Comparison of ENCODE assay signal across 23 cellular contexts in the genomic region with DNA sequence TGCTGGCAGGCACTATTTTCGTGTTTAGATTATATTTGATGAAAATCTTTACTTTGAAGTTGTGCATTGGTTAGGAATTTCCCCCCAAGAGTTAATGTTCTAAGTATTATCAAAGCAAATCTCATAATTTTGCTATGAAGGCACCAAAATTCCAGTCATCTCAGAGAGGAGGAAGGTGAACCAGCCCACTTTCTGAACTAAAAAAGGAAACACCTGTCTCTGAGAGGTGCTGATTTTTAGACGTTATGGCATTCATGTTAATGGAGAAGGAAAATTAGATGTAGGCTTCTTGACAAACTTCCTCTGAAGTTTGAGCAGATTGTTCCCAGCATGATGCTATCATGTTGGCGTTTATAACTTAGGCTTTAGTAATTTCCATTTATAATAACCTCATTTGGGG.
"Had no signal": no experiment of that assay in that cellular context is flagged by ENCODE, and none has a peak within 500 bp of the region (broad histone marks: within the 10 kb centered on the region; RNA-seq: fewer than 3 reads in every experiment).

No MANE protein-coding gene starts in this region.

- H3K27me3 ChIP-seq: colonic mucosa, dorsolateral prefrontal cortex, esophagus muscularis mucosa, foreskin keratinocyte, gastroesophageal sphincter, heart left ventricle, hepatocyte, left lung had no signal

- H3K27ac Mint-ChIP-seq: dendritic cell treated with granulocyte-macrophage colony-stimulating factor and Interleukin-4, amounts not matched to agents 40 ng/mL and 50 ng/mL, for 4 days; immature natural killer cell; mesothelial cell of epicardium; naive B cell had no signal

- H3K4me1 Mint-ChIP-seq: immature natural killer cell, naive B cell had no signal

- H3K36me3 Mint-ChIP-seq: immature natural killer cell, mesothelial cell of epicardium, naive B cell had no signal

- H3K36me3 ChIP-seq: colonic mucosa, esophagus muscularis mucosa, gastroesophageal sphincter, heart left ventricle, left lung, lower lobe of right lung had no signal

- DNase-seq: colonic mucosa; cortex of kidney; dorsolateral prefrontal cortex; effector CD4-positive, alpha-beta T cell; effector memory CD4-positive, alpha-beta T cell; foreskin keratinocyte; heart left ventricle; hypothalamus; immature natural killer cell; islet precursor cell; kidney; left cardiac atrium; left lung; left ventricle myocardium superior; lower lobe of right lung; mesenchymal stem cell; mucosa of descending colon; naive B cell had no signal

- H3K4me3 Mint-ChIP-seq: dendritic cell treated with granulocyte-macrophage colony-stimulating factor and Interleukin-4, amounts not matched to agents 40 ng/mL and 50 ng/mL, for 4 days; immature natural killer cell; mesothelial cell of epicardium; naive B cell had no signal

- H3K27ac ChIP-seq: colonic mucosa, dorsolateral prefrontal cortex, esophagus muscularis mucosa, foreskin keratinocyte, gastroesophageal sphincter, heart left ventricle, hepatocyte, left lung, lower lobe of right lung had no signal

- H2AFZ ChIP-seq: hepatocyte had no signal

- ATAC-seq: foreskin keratinocyte, gastroesophageal sphincter, heart left ventricle, left cardiac atrium, left lung, left ventricle myocardium superior, lower lobe of right lung, mucosa of descending colon had no signal

- H3K4me1 ChIP-seq: colonic mucosa, esophagus muscularis mucosa, foreskin keratinocyte, gastroesophageal sphincter, heart left ventricle, left lung, lower lobe of right lung had no signal

- H3K27me3 Mint-ChIP-seq: dendritic cell treated with granulocyte-macrophage colony-stimulating factor and Interleukin-4, amounts not matched to agents 40 ng/mL and 50 ng/mL, for 4 days; naive B cell had no signal

- H3K79me2 ChIP-seq: hepatocyte had no signal

- H3K4me2 ChIP-seq: hepatocyte had no signal

- H3K9me3 Mint-ChIP-seq: dendritic cell treated with granulocyte-macrophage colony-stimulating factor and Interleukin-4, amounts not matched to agents 40 ng/mL and 50 ng/mL, for 4 days; immature natural killer cell had no signal

- H3K4me3 ChIP-seq: colonic mucosa, dorsolateral prefrontal cortex, esophagus muscularis mucosa, gastroesophageal sphincter, heart left ventricle, hepatocyte, left lung, lower lobe of right lung, mucosa of descending colon had no signal

- H3K9me3 ChIP-seq: colonic mucosa, esophagus muscularis mucosa, gastroesophageal sphincter, heart left ventricle, left lung, lower lobe of right lung, mucosa of descending colon had no signal
